ENCODE assay signal across 8 cellular contexts in the genomic region with DNA sequence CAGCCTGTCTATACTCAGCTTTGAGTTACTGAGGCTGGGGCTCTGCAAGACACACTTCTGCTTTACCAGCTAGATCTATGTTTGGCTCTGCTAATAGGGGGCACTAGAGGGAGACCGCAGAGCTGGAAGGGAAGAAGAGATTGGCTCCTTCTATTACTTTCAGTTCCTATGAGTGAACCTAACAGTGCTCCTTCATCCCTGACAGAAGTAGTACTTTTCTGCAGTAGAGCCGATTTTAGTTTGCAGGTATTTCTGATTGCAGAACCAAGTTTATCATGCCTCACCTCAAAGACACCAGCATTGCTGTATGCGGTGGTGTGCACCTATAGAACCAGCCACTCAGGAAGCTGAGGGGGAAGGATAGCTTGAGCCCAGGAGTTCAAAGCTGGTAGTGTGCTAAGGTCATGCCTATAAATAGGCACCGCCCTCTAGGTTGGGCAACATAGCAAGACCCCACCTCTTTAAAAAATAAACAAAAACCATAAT. TPM values are rescaled to one million over a fixed set of nuclear protein-coding genes. Genes with fewer than 3 reads are reported as not detected.
DNase-seq lines count a peak whose midpoint lies in the region; ATAC-seq and TF ChIP-seq lines count a peak whose summit lies in the region.

No MANE protein-coding gene starts in this region.

- peaks cover 24% of the 10 kb centered on the region for H3K4me1 Mint-ChIP-seq in activated naive CD8-positive, alpha-beta T cell (ENCODE audit: low read depth)

- TF ChIP-seq CTCF in GM10266 (IDR thresholded peaks at IDR 0.05; ENCODE audit: control insufficient read depth, insufficient read depth, low read depth, missing control alignments), result peak; percentile 50

- DNase-seq in GM10266 (ENCODE audit: extremely low spot score) (peak; percentile 86), HT-29 (ENCODE audit: low spot score) (peak; percentile 33), NCI-H82 (lab: John Stamatoyannopoulos, UW) (no peak), ecto neural progenitor cell (ENCODE audit: low spot score) (no peak), hepatic stellate cell (ENCODE audit: low spot score) (no peak)
- DNase-seq in stimulated activated naive CD8-positive, alpha-beta T cell treated with anti-CD3 and anti-CD28 coated beads, Interleukin-15, Interleukin-2, amounts not matched to agents 100 U/mL and 50 U/mL, for 24 hours, result no peak

- peak; percentile 89 for ATAC-seq in GM21360 (IDR thresholded peaks at IDR 0.05; ENCODE audit: unreplicated experiment)
- ATAC-seq in stimulated activated naive CD8-positive, alpha-beta T cell treated with anti-CD3 and anti-CD28 coated beads, Interleukin-15, Interleukin-2, amounts not matched to agents 100 U/mL and 50 U/mL, for 24 hours, result peak; percentile 90

- no peaks in the 10 kb centered on the region for H3K9me3 Mint-ChIP-seq in activated naive CD8-positive, alpha-beta T cell (ENCODE audit: low read depth)

- H3K36me3 Mint-ChIP-seq in activated naive CD8-positive, alpha-beta T cell, result no peaks in the 10 kb centered on the region

- no peaks in the 10 kb centered on the region for H3K27me3 Mint-ChIP-seq in activated naive CD8-positive, alpha-beta T cell

- peak overlapping the region; percentile 73 for H3K27ac Mint-ChIP-seq in activated naive CD8-positive, alpha-beta T cell

- H3K4me3 Mint-ChIP-seq in activated naive CD8-positive, alpha-beta T cell, result peak overlapping the region; percentile 59

RNA-seq across cellular contexts. Expression of gene ZDHHC18, which starts 5.7 kb away (rescaled TPM):
- 22.9 and 30.0 TPM in 2 replicates for total RNA-seq in HT-29 (2014; rRNA removed; shearing (Covaris generic))

RNA-seq across cellular contexts. Expression of gene PIGV, which starts 33.1 kb away (rescaled TPM):
- 16.8 and 20.0 TPM in 2 replicates for total RNA-seq in HT-29 (2014; rRNA removed; shearing (Covaris generic))

RNA-seq across cellular contexts. Expression of gene SFN, which starts 42.1 kb away (rescaled TPM):
- 170 and 192 TPM in 2 replicates for total RNA-seq in HT-29 (2014; rRNA removed; shearing (Covaris generic))

Comparison
In these comparisons a context has a peak if more than half of its experiments do, and no peak if none do; other contexts are left out.
1. DNase-seq: peak in GM10266 (single experiment) and HT-29 (single experiment); none in stimulated activated naive CD8-positive, alpha-beta T cell treated with anti-CD3 and anti-CD28 coated beads, Interleukin-15, Interleukin-2, amounts not matched to agents 100 U/mL and 50 U/mL, for 24 hours (single experiment), NCI-H82 (single experiment), ecto neural progenitor cell (single experiment) and hepatic stellate cell (single experiment).